17 cellular contexts compared by ENCODE assay signal in genomic region chr15:78768096-78768495, GRCh38.
"Had no signal": no experiment of that assay in that cellular context is flagged by ENCODE, and none has a peak within 500 bp of the region (broad histone marks: within the 10 kb centered on the region; RNA-seq: fewer than 3 reads in every experiment).

No MANE protein-coding gene starts in this region.

- H3K27me3 Mint-ChIP-seq: activated B cell treated with CpG ODN at 0.5 μM for 24 hours; activated CD4-positive, alpha-beta T cell treated with anti-CD3 and anti-CD28 coated beads, Interleukin-2, amount 10 ng/mL, durations not matched to agents 24 days and 14 days had no signal

- H3K27ac ChIP-seq: brain microvascular endothelial cell, epithelial cell of prostate, tibial nerve, vagina had no signal

- H3K4me1 Mint-ChIP-seq: nephron had no signal

- H3K36me3 Mint-ChIP-seq: memory B cell had no signal

- H3K36me3 ChIP-seq: brain microvascular endothelial cell, vagina had no signal

- H3K9me3 ChIP-seq: tibial nerve, vagina had no signal

- ATAC-seq: effector memory CD8-positive, alpha-beta T cell; left colon had no signal

- H3K27me3 ChIP-seq: brain microvascular endothelial cell, tibial nerve, vagina had no signal

- H3K4me3 Mint-ChIP-seq: activated B cell treated with CpG ODN at 0.5 μM for 24 hours; activated CD4-positive, alpha-beta T cell treated with anti-CD3 and anti-CD28 coated beads, Interleukin-2, amount 10 ng/mL, durations not matched to agents 24 days and 14 days; dendritic cell treated with granulocyte-macrophage colony-stimulating factor and Interleukin-4, amounts not matched to agents 40 ng/mL and 50 ng/mL, for 4 days; effector memory CD8-positive, alpha-beta T cell; memory B cell; nephron had no signal

- H3K27ac Mint-ChIP-seq: activated B cell treated with CpG ODN at 0.5 μM for 24 hours; dendritic cell treated with granulocyte-macrophage colony-stimulating factor and Interleukin-4, amounts not matched to agents 40 ng/mL and 50 ng/mL, for 4 days; effector memory CD8-positive, alpha-beta T cell; memory B cell; nephron had no signal

- H3K4me1 ChIP-seq: tibial nerve had no signal

- DNase-seq: activated B cell treated with CpG ODN at 0.5 μM for 24 hours; activated CD4-positive, alpha-beta T cell treated with anti-CD3 and anti-CD28 coated beads, Interleukin-2, amount 10 ng/mL, durations not matched to agents 24 days and 14 days; activated CD8-positive, alpha-beta memory T cell treated with anti-CD3 and anti-CD28 coated beads, Interleukin-2, amount 50 U/mL, for 48 hours; anterior cingulate cortex; brain microvascular endothelial cell; effector memory CD8-positive, alpha-beta T cell; stimulated activated CD4-positive, alpha-beta T cell treated with anti-CD3 and anti-CD28 coated beads, Interleukin-15, amount 100 ng/mL, for 24 hours; stimulated activated CD4-positive, alpha-beta T cell treated with anti-CD3 and anti-CD28 coated beads, Interleukin-4, amount 100 ng/mL, for 1 hour; stimulated activated naive CD4-positive, alpha-beta T cell; T-helper 2 cell had no signal

- H3K9me3 Mint-ChIP-seq: activated B cell treated with CpG ODN at 0.5 μM for 24 hours; activated CD4-positive, alpha-beta T cell treated with anti-CD3 and anti-CD28 coated beads, Interleukin-2, amount 10 ng/mL, durations not matched to agents 24 days and 14 days; dendritic cell treated with granulocyte-macrophage colony-stimulating factor and Interleukin-4, amounts not matched to agents 40 ng/mL and 50 ng/mL, for 4 days; effector memory CD8-positive, alpha-beta T cell; memory B cell; nephron had no signal

- H3K4me3 ChIP-seq: tibial nerve, vagina had no signal
